Comparison of ENCODE assay signal across 8 cellular contexts in genomic region chrX:75746891-75747639, GRCh38. TPM values are rescaled to one million over a fixed set of nuclear protein-coding genes. Genes with fewer than 3 reads are reported as not detected.
DNase-seq lines count a peak whose midpoint lies in the region; ATAC-seq and TF ChIP-seq lines count a peak whose summit lies in the region.

No MANE protein-coding gene starts in this region.

- DNase-seq in EH (ENCODE audit: low read depth) (peak; percentile 32), M059J (ENCODE audit: low read depth) (peak; percentile 15), esophagus squamous epithelium (lab: John Stamatoyannopoulos, UW) (no peak), natural killer cell (no peak), testis (peak; percentile 37), NCI-H187 treated with DMSO at 0.1 percent for 48 hours (lab: John Stamatoyannopoulos, UW) (no peak)
- peak; percentile 52 for DNase-seq in activated CD8-positive, alpha-beta memory T cell treated with anti-CD3 and anti-CD28 coated beads, Interleukin-2, amount 50 U/mL, for 48 hours

- TF ChIP-seq POLR2A in esophagus squamous epithelium (IDR thresholded peaks at IDR 0.05) (no peak), testis (IDR thresholded peaks at IDR 0.05) (no peak)

- peaks cover 8 to 10% of the 10 kb centered on the region in 2 donors for H3K4me1 Mint-ChIP-seq in natural killer cell

- intact Hi-C loops in esophagus squamous epithelium (cut with DNase I) (no loop called here), natural killer cell (cut with micrococcal nuclease) (no loop called here), testis (cut with DNase I; ENCODE audit: low total_unique reads) (no loop called here)

- H3K36me3 ChIP-seq in esophagus squamous epithelium (no peaks in the 10 kb centered on the region), testis (ENCODE audit: low read depth, missing control alignments) (no peaks in the 10 kb centered on the region)

- H3K27ac ChIP-seq in esophagus squamous epithelium (peak overlapping the region in 2 of 4 donors; percentile 52 to 58), testis (no peak overlapping the region)

- ATAC-seq in GM21723 (IDR thresholded peaks at IDR 0.05; ENCODE audit: unreplicated experiment) (peak; percentile 86), natural killer cell (peak in 2 of 3 donors; percentile 63 to 67)

- H3K4me3 ChIP-seq in esophagus squamous epithelium (peak overlapping the region; percentile 25 to 67 (median 44)), testis (peak overlapping the region; percentile 40 to 47)

- H3K27ac Mint-ChIP-seq in natural killer cell, result peak overlapping the region; percentile 1 to 45

- H3K9me3 ChIP-seq in esophagus squamous epithelium (peaks cover 0 to 28% (median 6%) of the 10 kb centered on the region in 3 donors), testis (no peaks in the 10 kb centered on the region)

- H3K4me1 ChIP-seq in esophagus squamous epithelium (peaks cover 0 to 7% (median 0%) of the 10 kb centered on the region in 3 donors), testis (no peaks in the 10 kb centered on the region)

- H3K9me3 Mint-ChIP-seq in natural killer cell, result no peaks in the 10 kb centered on the region

- H3K36me3 Mint-ChIP-seq in natural killer cell, result no peaks in the 10 kb centered on the region

- H3K4me3 Mint-ChIP-seq in natural killer cell, result peak overlapping the region; percentile 64

- 15 to 75% methylated on average over 2 to 51 of the region's 54 CpGs for WGBS in esophagus squamous epithelium, 2 donors
- 10 to 11% methylated on average over 1 to 25 of the region's 54 CpGs for WGBS in testis, 2 donors

- TF ChIP-seq CTCF in esophagus squamous epithelium (IDR thresholded peaks at IDR 0.05) (no peak), natural killer cell (IDR thresholded peaks at IDR 0.05) (no peak), testis (IDR thresholded peaks at IDR 0.05) (no peak)

- no peaks in the 10 kb centered on the region for H3K27me3 ChIP-seq in esophagus squamous epithelium
- no peaks in the 10 kb centered on the region for H3K27me3 ChIP-seq in testis

- H3K27me3 Mint-ChIP-seq in natural killer cell (ENCODE audit: low read depth in 2 of 2), result no peaks in the 10 kb centered on the region

RNA-seq across cellular contexts. Expression of gene MAGEE2, which starts 38.0 kb away (rescaled TPM):
- not detected in 2 replicates for total RNA-seq in M059J (2014; rRNA removed; shearing (Covaris generic))
- total RNA-seq in esophagus squamous epithelium (not detected), natural killer cell (not detected), testis (under 1 TPM in 1 of 2 donors, not detected in 1; 0.12 TPM)
- not detected for polyA plus RNA-seq in testis (ENCODE audit: insufficient read depth, low read depth, low replicate concordance)

Comparison
In these comparisons a context has a peak if more than half of its experiments do, and no peak if none do; other contexts are left out.
1. DNase-seq: peak in EH (single experiment), M059J (single experiment), activated CD8-positive, alpha-beta memory T cell treated with anti-CD3 and anti-CD28 coated beads, Interleukin-2, amount 50 U/mL, for 48 hours (single experiment) and testis (single experiment); none in esophagus squamous epithelium (single experiment), natural killer cell (single experiment) and NCI-H187 treated with DMSO at 0.1 percent for 48 hours (single experiment).